In genomic region chr6:165660881-165661415, GRCh38 we compare ENCODE assay signal across 11 cellular contexts. TPM values are rescaled to one million over a fixed set of nuclear protein-coding genes. Genes with fewer than 3 reads are reported as not detected.
DNase-seq lines count a peak whose midpoint lies in the region; ATAC-seq and TF ChIP-seq lines count a peak whose summit lies in the region.
"Had no signal": no experiment of that assay in that cellular context is flagged by ENCODE, and none has a peak within 500 bp of the region (broad histone marks: within the 10 kb centered on the region; RNA-seq: fewer than 3 reads in every experiment).

No MANE protein-coding gene starts in this region.

- TF ChIP-seq POLR2A in right lobe of liver (IDR thresholded peaks at IDR 0.05) (no peak), spleen (IDR thresholded peaks at IDR 0.05) (no peak)

- ATAC-seq in right lobe of liver (peak in 1 of 4 donors; percentile 8), GM18870 (IDR thresholded peaks at IDR 0.05; ENCODE audit: unreplicated experiment) (no peak), mucosa of descending colon (no peak)
- ATAC-seq: activated CD4-positive, CD25-positive, alpha-beta regulatory T cell treated with anti-CD3 and anti-CD28 coated beads, Interleukin-2, amount 50 U/mL, for 24 hours; activated naive CD8-positive, alpha-beta T cell treated with anti-CD3 and anti-CD28 coated beads, Interleukin-2, amount 50 U/mL, for 24 hours had no signal

- H3K9me3 Mint-ChIP-seq in brain, result no peaks in the 10 kb centered on the region
- peaks cover 0 to 3% (median 0%) of the 10 kb centered on the region in 5 donors for H3K9me3 Mint-ChIP-seq in CD8-positive, alpha-beta memory T cell
- H3K9me3 Mint-ChIP-seq: activated naive CD8-positive, alpha-beta T cell treated with anti-CD3 and anti-CD28 coated beads, Interleukin-2, amount 50 U/mL, for 24 hours had no signal

- H3K4me3 ChIP-seq in right lobe of liver, result peak overlapping the region; percentile 30 to 46 (median 40)
- peak overlapping the region; percentile 16 to 72 (median 50) for H3K4me3 ChIP-seq in spleen
- H3K4me3 ChIP-seq in CD8-positive, alpha-beta memory T cell (ENCODE audit: low read length), result no peak overlapping the region
- no peak overlapping the region for H3K4me3 ChIP-seq in mucosa of descending colon

- peak; percentile 42 for DNase-seq in HK-2 (ENCODE audit: unreplicated experiment)
- no peak for DNase-seq in right lobe of liver
- no peak for DNase-seq in spleen
- no peak for DNase-seq in CD8-positive, alpha-beta memory T cell
- DNase-seq in COLO829 (ENCODE audit: low spot score), result no peak
- no peak for DNase-seq in mucosa of descending colon
- DNase-seq: activated naive CD8-positive, alpha-beta T cell treated with anti-CD3 and anti-CD28 coated beads, Interleukin-2, amount 50 U/mL, for 24 hours; NCI-H69 had no signal

- 2% methylated on average over 26 of the region's 49 CpGs for WGBS in right lobe of liver (ENCODE audit: insufficient coverage, low coverage, low lambda C conversion rate, missing lambda C conversion rate)
- WGBS in spleen, 5 donors, result 1 to 3% (median 1%) methylated on average over 30 to 49 of the region's 49 CpGs

- intact Hi-C loops in right lobe of liver (cut with DNase I), result no loop called here
- intact Hi-C loops in spleen (cut with DNase I; ENCODE audit: low total_unique reads), result loop anchor here (10.0 kb wide), 1 partner anchor 216 kb away; no protein-coding TSS in a partner anchor
- intact Hi-C loops in mucosa of descending colon (cut with DNase I, micrococcal nuclease), result no loop called here

- H3K36me3 Mint-ChIP-seq in brain, result no peaks in the 10 kb centered on the region
- peaks cover 0 to 3% (median 2%) of the 10 kb centered on the region in 3 donors for H3K36me3 Mint-ChIP-seq in CD8-positive, alpha-beta memory T cell

- H3K4me1 Mint-ChIP-seq in brain, result peaks cover 46% of the 10 kb centered on the region
- H3K4me1 Mint-ChIP-seq in CD8-positive, alpha-beta memory T cell, result peaks cover 0 to 17% (median 5%) of the 10 kb centered on the region in 3 donors

- POLR2A ChIA-PET in CD8-positive, alpha-beta memory T cell (lab: Charles Lee), result no interaction called here

- H3K36me3 ChIP-seq in right lobe of liver (no peaks in the 10 kb centered on the region), spleen (no peaks in the 10 kb centered on the region), mucosa of descending colon (ENCODE audit: low read depth) (no peaks in the 10 kb centered on the region)
- no peaks in the 10 kb centered on the region for H3K36me3 ChIP-seq in CD8-positive, alpha-beta memory T cell (ENCODE audit: insufficient read depth, low read length)

- H3K27ac Mint-ChIP-seq in brain, result peak overlapping the region in 4 of 5 experiments; percentile 80 to 93 (median 92)
- H3K27ac Mint-ChIP-seq in CD8-positive, alpha-beta memory T cell, result no peak overlapping the region
- H3K27ac Mint-ChIP-seq: activated naive CD8-positive, alpha-beta T cell treated with anti-CD3 and anti-CD28 coated beads, Interleukin-2, amount 50 U/mL, for 24 hours had no signal

- CTCF ChIA-PET in CD8-positive, alpha-beta memory T cell (lab: Charles Lee), result no interaction called here

- TF ChIP-seq CTCF in brain (conservative IDR thresholded peaks at IDR 0.05) (no peak), right lobe of liver (IDR thresholded peaks at IDR 0.05) (no peak), spleen (IDR thresholded peaks at IDR 0.05 in 8 of 11, conservative IDR thresholded peaks at IDR 0.05 in 3 of 11) (no peak), mucosa of descending colon (IDR thresholded peaks at IDR 0.05) (no peak)

- H3K27ac ChIP-seq in right lobe of liver, result no peak overlapping the region
- peak overlapping the region in 5 of 8 donors; percentile 44 to 85 (median 75) for H3K27ac ChIP-seq in spleen
- H3K27ac ChIP-seq in CD8-positive, alpha-beta memory T cell (ENCODE audit: low read depth, low read length), result no peak overlapping the region

- H3K4me1 ChIP-seq in right lobe of liver, result peaks cover 0 to 23% (median 0%) of the 10 kb centered on the region in 4 donors
- H3K4me1 ChIP-seq in spleen, result peaks cover 0 to 46% (median 24%) of the 10 kb centered on the region in 6 donors
- H3K4me1 ChIP-seq in CD8-positive, alpha-beta memory T cell (ENCODE audit: insufficient read depth, low read length), result no peaks in the 10 kb centered on the region
- no peaks in the 10 kb centered on the region for H3K4me1 ChIP-seq in mucosa of descending colon (ENCODE audit: low read depth)

- H3K4me3 Mint-ChIP-seq in brain, result peak overlapping the region; percentile 86 to 93 (median 89)
- H3K4me3 Mint-ChIP-seq in CD8-positive, alpha-beta memory T cell, result no peak overlapping the region
- H3K4me3 Mint-ChIP-seq: activated naive CD8-positive, alpha-beta T cell treated with anti-CD3 and anti-CD28 coated beads, Interleukin-2, amount 50 U/mL, for 24 hours had no signal

- H3K27me3 ChIP-seq in right lobe of liver (peaks cover 4 to 14% of the 10 kb centered on the region in 2 donors), spleen (replicated peaks in 1 of 7) (peaks cover 0 to 75% (median 46%) of the 10 kb centered on the region in 7 donors)
- peaks cover 7% of the 10 kb centered on the region for H3K27me3 ChIP-seq in CD8-positive, alpha-beta memory T cell (ENCODE audit: insufficient read depth, low read length, poor library complexity, severe bottlenecking)

- H3K9me3 ChIP-seq in right lobe of liver (no peaks in the 10 kb centered on the region), spleen (no peaks in the 10 kb centered on the region), mucosa of descending colon (no peaks in the 10 kb centered on the region)
- H3K9me3 ChIP-seq in CD8-positive, alpha-beta memory T cell (ENCODE audit: low read length), result no peaks in the 10 kb centered on the region

- peaks cover 36% of the 10 kb centered on the region for H3K27me3 Mint-ChIP-seq in brain
- H3K27me3 Mint-ChIP-seq in CD8-positive, alpha-beta memory T cell, result peaks cover 21 to 34% of the 10 kb centered on the region in 2 donors

RNA-seq across cellular contexts. Expression of gene PDE10A, which starts 2.1 kb away (rescaled TPM):
- 0.64 TPM for polyA plus RNA-seq in brain (ENCODE audit: insufficient read depth, low read depth, low replicate concordance)
- 1 to 10 TPM in 1 of 6 experiments, under 1 TPM in 5; 0.48 to 1.5 (median 0.65) TPM for total RNA-seq in right lobe of liver
- 10 to 100 TPM in 5 of 7 donors, 1 to 10 TPM in 2; 7.5 to 28.2 (median 10.6) TPM for total RNA-seq in spleen
- 1 to 10 TPM; 1.1 to 2.5 (median 2.2) TPM for polyA plus RNA-seq in spleen
- total RNA-seq in CD8-positive, alpha-beta memory T cell, result not detected
- polyA plus RNA-seq in CD8-positive, alpha-beta memory T cell, result not detected
- 10 to 100 TPM in 1 of 3 donors, 1 to 10 TPM in 2; 1.7 to 18.0 (median 1.7) TPM for total RNA-seq in mucosa of descending colon

Comparison
In these comparisons a context has a peak if more than half of its experiments do, and no peak if none do; other contexts are left out.
1. H3K27ac Mint-ChIP-seq: peak in brain (4 of 5); none in CD8-positive, alpha-beta memory T cell (0 of 8).
2. H3K4me3 Mint-ChIP-seq: peak in brain (5 of 5); none in CD8-positive, alpha-beta memory T cell (0 of 7).
3. H3K27ac ChIP-seq: peak in spleen (5 of 8); none in right lobe of liver (0 of 3) and CD8-positive, alpha-beta memory T cell (single experiment).
4. H3K4me3 ChIP-seq: peak in right lobe of liver (3 of 3) and spleen (8 of 8); none in CD8-positive, alpha-beta memory T cell (single experiment) and mucosa of descending colon (single experiment).